Comparison of ENCODE assay signal across 13 cellular contexts in the genomic region with DNA sequence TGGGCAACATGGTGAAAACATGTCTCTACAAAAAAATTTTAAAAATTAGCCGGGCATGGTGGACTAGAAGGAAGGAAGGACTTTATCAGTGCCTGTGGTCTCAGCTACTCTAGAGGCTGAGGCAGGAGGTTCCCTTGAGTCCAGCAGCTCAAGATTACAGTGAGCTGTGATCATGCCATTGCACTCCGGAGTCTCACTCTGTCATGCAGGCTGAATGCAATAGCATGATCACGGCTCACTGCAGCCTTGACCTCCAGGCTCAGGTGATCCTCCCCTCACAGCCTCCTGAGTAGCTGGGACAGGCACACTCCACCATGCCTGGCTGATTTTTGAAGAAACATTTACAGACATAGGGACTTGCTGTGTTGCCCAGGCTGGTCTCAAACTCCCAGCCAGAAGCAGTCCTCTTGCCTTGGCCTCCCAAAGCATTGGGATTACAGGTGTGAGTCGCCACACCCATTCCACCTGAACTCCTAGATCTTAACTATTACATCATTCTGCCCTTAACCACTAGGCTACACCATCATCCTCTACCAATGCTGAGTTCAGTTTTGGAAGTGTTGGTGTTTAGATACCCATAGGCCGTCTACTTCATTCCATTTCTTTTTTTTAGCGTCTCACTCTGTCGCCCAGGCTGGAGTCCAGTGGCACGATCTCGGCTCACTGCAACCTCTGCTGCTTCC.
"Had no signal": no experiment of that assay in that cellular context is flagged by ENCODE, and none has a peak within 500 bp of the region (broad histone marks: within the 10 kb centered on the region; RNA-seq: fewer than 3 reads in every experiment).

No MANE protein-coding gene starts in this region.

- DNase-seq: activated CD4-positive, alpha-beta T cell treated with anti-CD3 and anti-CD28 coated beads for 1 hour; activated CD4-positive, alpha-beta T cell treated with anti-CD3 and anti-CD28 coated beads, Interleukin-2, amount 50 U/mL, for 48 hours; activated CD8-positive, alpha-beta memory T cell treated with anti-CD3 and anti-CD28 coated beads, Interleukin-2, amount 50 U/mL, for 48 hours; heart right ventricle; islet precursor cell; left lung; nephron progenitor cell; ovary; stimulated activated CD4-positive, alpha-beta T cell treated with anti-CD3 and anti-CD28 coated beads, Interleukin-12 subunit alpha, Interleukin-12 subunit beta, amount 100 ng/mL, for 4 hours; stimulated activated naive CD4-positive, alpha-beta T cell had no signal

- H3K9me3 Mint-ChIP-seq: activated T-helper 17 cell treated with anti-CD3 and anti-CD28 coated beads, Interleukin-2, amount 50 U/mL, for 72 hours; memory B cell; nephron progenitor cell had no signal

- H3K4me3 ChIP-seq: left lung, ovary had no signal

- H3K27me3 Mint-ChIP-seq: activated T-helper 17 cell treated with anti-CD3 and anti-CD28 coated beads, Interleukin-2, amount 50 U/mL, for 72 hours had no signal

- ATAC-seq: activated T-helper 17 cell treated with anti-CD3 and anti-CD28 coated beads, Interleukin-2, amount 50 U/mL, for 72 hours; heart right ventricle; left lung had no signal

- H3K27me3 ChIP-seq: ascending aorta, heart right ventricle, left lung, ovary had no signal

- H3K27ac Mint-ChIP-seq: memory B cell had no signal

- H3K36me3 Mint-ChIP-seq: memory B cell had no signal

- H3K4me3 Mint-ChIP-seq: memory B cell had no signal

- H3K27ac ChIP-seq: left lung, ovary had no signal
